ENCODE assay signal across 17 cellular contexts in genomic region chr4:7598939-7599790, GRCh38.
DNase-seq lines count a peak whose midpoint lies in the region; ATAC-seq and TF ChIP-seq lines count a peak whose summit lies in the region.
"Had no signal": no experiment of that assay in that cellular context is flagged by ENCODE, and none has a peak within 500 bp of the region (broad histone marks: within the 10 kb centered on the region; RNA-seq: fewer than 3 reads in every experiment).

No MANE protein-coding gene starts in this region.

- H3K36me3 ChIP-seq in heart right ventricle = no peaks in the 10 kb centered on the region
- H3K36me3 ChIP-seq in osteoblast (ENCODE audit: insufficient read depth, low read length) = no peaks in the 10 kb centered on the region

- ATAC-seq in heart right ventricle = peak in 5 of 8 donors; percentile 45 to 55 (median 51)
- ATAC-seq in GM18873 (IDR thresholded peaks at IDR 0.05; ENCODE audit: low FRiP score, unreplicated experiment) = no peak
- ATAC-seq: CD8-positive, alpha-beta T cell had no signal

- H3K27me3 Mint-ChIP-seq in endothelial cell (ENCODE audit: unreplicated experiment) = peaks cover 5% of the 10 kb centered on the region

- no peaks in the 10 kb centered on the region for H3K79me2 ChIP-seq in osteoblast (ENCODE audit: insufficient read depth, low read length)

- DNase-seq in DMS53 (lab: John Stamatoyannopoulos, UW) = peak; percentile 16
- DNase-seq in DMS53 treated with DMSO at 0.1 percent for 48 hours (lab: John Stamatoyannopoulos, UW; ENCODE audit: unreplicated experiment) = no peak
- DNase-seq in NCI-H187 (lab: John Stamatoyannopoulos, UW) = peak; percentile 83 to 86
- no peak for DNase-seq in heart right ventricle
- peak; percentile 41 for DNase-seq in osteoblast (ENCODE audit: insufficient read length, low spot score, missing footprints)
- DNase-seq in endothelial cell (ENCODE audit: low spot score) = no peak
- no peak for DNase-seq in NCI-H82 treated with DMSO at 0.1 percent for 48 hours (lab: John Stamatoyannopoulos, UW; ENCODE audit: unreplicated experiment)
- DNase-seq: CD8-positive, alpha-beta T cell; H9; KBM-7; NCI-H1105 treated with DMSO at 0.1 percent for 48 hours; NCI-H2081; NCI-H226; NCI-H748 treated with DMSO at 0.1 percent for 48 hours; SIG-M5 had no signal

- H3K9me3 Mint-ChIP-seq in endothelial cell (ENCODE audit: unreplicated experiment) = peaks cover 4% of the 10 kb centered on the region
- H3K9me3 Mint-ChIP-seq: CD8-positive, alpha-beta T cell had no signal

- H3K9me3 ChIP-seq in heart right ventricle (peaks cover 0 to 2% (median 0%) of the 10 kb centered on the region in 11 donors), osteoblast (ENCODE audit: low read depth, low read length) (no peaks in the 10 kb centered on the region)

- H3K4me1 ChIP-seq in heart right ventricle (peaks cover 0 to 13% (median 4%) of the 10 kb centered on the region in 9 donors), osteoblast (ENCODE audit: insufficient read depth, low read length) (no peaks in the 10 kb centered on the region)

- intact Hi-C loops in heart right ventricle (cut with DNase I) = no loop called here

- no peak overlapping the region for H3K4me3 Mint-ChIP-seq in endothelial cell (ENCODE audit: unreplicated experiment)
- H3K4me3 Mint-ChIP-seq: CD8-positive, alpha-beta T cell; H9 had no signal

- H3K36me3 Mint-ChIP-seq in endothelial cell (ENCODE audit: low read depth, unreplicated experiment) = peaks cover 5% of the 10 kb centered on the region
- H3K36me3 Mint-ChIP-seq: CD8-positive, alpha-beta T cell had no signal

- 62 to 67% methylated on average over 29 of the region's 29 CpGs for WGBS in heart right ventricle, 2 donors

- no peaks in the 10 kb centered on the region for H4K20me1 ChIP-seq in osteoblast (ENCODE audit: insufficient read depth, low read length)

- TF ChIP-seq CTCF in heart right ventricle (IDR thresholded peaks at IDR 0.05) = no peak
- TF ChIP-seq CTCF in osteoblast (IDR thresholded peaks at IDR 0.05; ENCODE audit: extremely low read depth, low read depth, low read length) = no peak
- no peak for TF ChIP-seq CTCF in endothelial cell (IDR thresholded peaks at IDR 0.05; ENCODE audit: unreplicated experiment)

- no peak overlapping the region for H3K27ac Mint-ChIP-seq in endothelial cell (ENCODE audit: unreplicated experiment)
- H3K27ac Mint-ChIP-seq: CD8-positive, alpha-beta T cell; H9 had no signal

- H3K4me1 Mint-ChIP-seq in endothelial cell (ENCODE audit: unreplicated experiment) = no peaks in the 10 kb centered on the region

- H3K4me2 ChIP-seq in osteoblast (ENCODE audit: insufficient read depth, low read length) = no peak overlapping the region

- H3K4me3 ChIP-seq in heart right ventricle (no peak overlapping the region), osteoblast (ENCODE audit: insufficient read depth, low read length) (no peak overlapping the region)

- H3K27ac ChIP-seq in heart right ventricle = no peak overlapping the region
- no peak overlapping the region for H3K27ac ChIP-seq in osteoblast (ENCODE audit: low read depth, low read length)
- H3K27ac ChIP-seq: 22Rv1 had no signal

- H2AFZ ChIP-seq in osteoblast (ENCODE audit: low read length) = no peak overlapping the region

- H3K27me3 ChIP-seq in heart right ventricle (peaks cover 0 to 3% (median 0%) of the 10 kb centered on the region in 7 donors), osteoblast (ENCODE audit: insufficient read depth, low read length) (peaks cover 12% of the 10 kb centered on the region)

Comparison
In these comparisons a context has a peak if more than half of its experiments do, and no peak if none do; other contexts are left out.
1. DNase-seq: peak in DMS53 (single experiment), NCI-H187 (2 of 2) and osteoblast (single experiment); none in DMS53 treated with DMSO at 0.1 percent for 48 hours (single experiment), heart right ventricle (0 of 2), endothelial cell (single experiment) and NCI-H82 treated with DMSO at 0.1 percent for 48 hours (single experiment).